In the genomic region with DNA sequence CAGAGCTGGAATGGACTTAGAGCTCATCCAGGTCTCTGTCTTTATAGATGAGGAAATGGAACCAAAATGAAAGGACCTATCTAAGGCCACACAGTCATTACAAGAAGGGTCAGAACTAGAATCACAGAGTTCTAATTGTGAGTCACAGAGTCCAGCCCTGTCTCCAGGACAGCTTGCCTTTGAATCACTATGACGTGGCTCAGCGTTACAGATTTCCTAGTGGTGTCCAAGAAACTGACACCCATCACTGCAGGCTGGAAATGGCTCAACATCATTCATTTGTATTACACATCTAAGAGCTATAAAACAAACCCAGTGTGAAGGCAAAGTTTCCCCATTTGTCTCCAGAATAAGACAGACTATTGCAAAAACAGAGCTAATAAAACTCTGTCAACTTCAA, we compare ENCODE assay signal across 13 cellular contexts.
A peak's percentile ranks its signal among the peaks of the same experiment; 100 is the strongest.
DNase-seq lines count a peak whose midpoint lies in the region; TF ChIP-seq lines count a peak whose summit lies in the region.
"Had no signal": no experiment of that assay in that cellular context is flagged by ENCODE, and none has a peak within 500 bp of the region (broad histone marks: within the 10 kb centered on the region; RNA-seq: fewer than 3 reads in every experiment).

No MANE protein-coding gene starts in this region.

- no peaks in the 10 kb centered on the region for H3K36me3 ChIP-seq in MG63
- no peaks in the 10 kb centered on the region for H3K36me3 ChIP-seq in osteoblast (ENCODE audit: insufficient read depth, low read length)
- H3K36me3 ChIP-seq: neural progenitor cell, vagina had no signal

- no peak overlapping the region for H3K4me3 ChIP-seq in MG63
- peak overlapping the region; percentile 7 for H3K4me3 ChIP-seq in osteoblast (ENCODE audit: insufficient read depth, low read length)
- H3K4me3 ChIP-seq: neural progenitor cell, vagina had no signal

- no peak overlapping the region for H3K4me3 Mint-ChIP-seq in progenitor cell of endocrine pancreas (ENCODE audit: low read depth)
- H3K4me3 Mint-ChIP-seq: activated T-cell treated with anti-CD3 and anti-CD28 coated beads, Interleukin-2, amount 50 U/mL, for 4 hours; neural progenitor cell; T-helper 2 cell treated with Interferon-gamma antibody and Interleukin-4, amounts not matched to agents 5 μg/mL and 100 μg/mL, for 36 hours had no signal

- H3K9me3 ChIP-seq in MG63 (no peaks in the 10 kb centered on the region; the same call in 1 of the 2 replicates), osteoblast (ENCODE audit: low read depth, low read length) (no peaks in the 10 kb centered on the region)
- H3K9me3 ChIP-seq: vagina had no signal

- peaks cover 3% of the 10 kb centered on the region for H3K4me1 Mint-ChIP-seq in progenitor cell of endocrine pancreas (ENCODE audit: low read depth)

- H3K27me3 Mint-ChIP-seq in progenitor cell of endocrine pancreas, result peaks cover 42% of the 10 kb centered on the region

- peaks cover 23% of the 10 kb centered on the region for H3K79me2 ChIP-seq in osteoblast (ENCODE audit: insufficient read depth, low read length)

- DNase-seq in Daoy (ENCODE audit: low read depth) (peak; percentile 92), MG63 (peak; percentile 88), dermis blood vessel endothelial cell (peak; percentile 64), osteoblast (ENCODE audit: insufficient read length, low spot score, missing footprints) (peak; percentile 96), progenitor cell of endocrine pancreas (ENCODE audit: low spot score, unreplicated experiment) (no peak), NCI-H2171 (lab: John Stamatoyannopoulos, UW) (no peak), NCI-H1694 (lab: John Stamatoyannopoulos, UW) (no peak)
- no peak for DNase-seq in stimulated activated CD4-positive, alpha-beta T cell treated with anti-CD3 and anti-CD28 coated beads, Interleukin-4, amount 100 ng/mL, for 1 hour
- DNase-seq: activated T-cell treated with anti-CD3 and anti-CD28 coated beads, Interleukin-2, amount 50 U/mL, for 4 hours; NCI-H510A had no signal

- no peaks in the 10 kb centered on the region for H4K20me1 ChIP-seq in osteoblast (ENCODE audit: insufficient read depth, low read length)

- peak overlapping the region; percentile 99 for H3K27ac ChIP-seq in osteoblast (ENCODE audit: low read depth, low read length)
- H3K27ac ChIP-seq: neural progenitor cell had no signal

- H3K4me1 ChIP-seq in osteoblast (ENCODE audit: insufficient read depth, low read length), result peaks cover 59% of the 10 kb centered on the region

- no peaks in the 10 kb centered on the region for H3K36me3 Mint-ChIP-seq in progenitor cell of endocrine pancreas (ENCODE audit: insufficient read depth)
- H3K36me3 Mint-ChIP-seq: neural progenitor cell had no signal

- H3K27me3 ChIP-seq in MG63 (no peaks in the 10 kb centered on the region), osteoblast (ENCODE audit: insufficient read depth, low read length) (no peaks in the 10 kb centered on the region)
- H3K27me3 ChIP-seq: vagina had no signal

- no peak overlapping the region for H3K27ac Mint-ChIP-seq in progenitor cell of endocrine pancreas
- H3K27ac Mint-ChIP-seq: neural progenitor cell; T-helper 2 cell treated with Interferon-gamma antibody and Interleukin-4, amounts not matched to agents 5 μg/mL and 100 μg/mL, for 36 hours had no signal

- peak overlapping the region; percentile 71 for H3K4me2 ChIP-seq in osteoblast (ENCODE audit: insufficient read depth, low read length)
- H3K4me2 ChIP-seq: neural progenitor cell had no signal

- no peak overlapping the region for H2AFZ ChIP-seq in osteoblast (ENCODE audit: low read length)
- H2AFZ ChIP-seq: neural progenitor cell had no signal

- H3K9me3 Mint-ChIP-seq in progenitor cell of endocrine pancreas (ENCODE audit: low read depth), result peaks cover 9% of the 10 kb centered on the region
- H3K9me3 Mint-ChIP-seq: neural progenitor cell; T-helper 2 cell treated with Interferon-gamma antibody and Interleukin-4, amounts not matched to agents 5 μg/mL and 100 μg/mL, for 36 hours had no signal

- TF ChIP-seq CTCF in osteoblast (IDR thresholded peaks at IDR 0.05; ENCODE audit: extremely low read depth, low read depth, low read length) (peak; percentile 19), progenitor cell of endocrine pancreas (IDR thresholded peaks at IDR 0.05; ENCODE audit: unreplicated experiment) (no peak)

Comparison
In these comparisons a context has a peak if more than half of its experiments do, and no peak if none do; other contexts are left out.
1. DNase-seq: peak in Daoy (single experiment), MG63 (single experiment), dermis blood vessel endothelial cell (single experiment) and osteoblast (single experiment); none in progenitor cell of endocrine pancreas (single experiment), NCI-H2171 (single experiment), NCI-H1694 (single experiment) and stimulated activated CD4-positive, alpha-beta T cell treated with anti-CD3 and anti-CD28 coated beads, Interleukin-4, amount 100 ng/mL, for 1 hour (single experiment).